ENCODE assay signal across 1 cellular context in the genomic region with DNA sequence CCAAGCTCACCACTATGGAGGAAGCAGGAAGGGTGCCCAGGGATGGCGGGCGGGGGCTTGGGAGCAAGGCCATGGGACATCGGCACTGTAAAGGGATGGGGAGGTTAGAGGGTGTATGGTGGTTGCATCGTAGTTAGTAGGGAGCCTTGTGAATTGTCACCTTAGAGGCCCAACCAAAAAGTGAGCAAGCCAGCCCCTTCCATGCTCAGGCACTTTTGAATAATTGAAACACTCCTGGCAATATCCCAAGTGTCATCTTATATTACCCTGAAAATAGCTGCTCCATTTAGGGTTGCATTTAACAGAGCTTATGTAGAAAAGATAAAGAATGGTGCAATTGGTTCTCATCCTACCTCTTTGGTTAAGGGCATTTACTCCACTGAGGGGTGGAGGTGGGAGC.
TF ChIP-seq lines count a peak whose summit lies in the region.

No MANE protein-coding gene starts in this region.

TF ChIP-seq in H1, 55 proteins besides CTCF, POLR2A, EP300 and RAD21 (continued from another document):
- TF ChIP-seq E2F6 (IDR thresholded peaks at IDR 0.05), result no peak
- TF ChIP-seq YY1 (IDR thresholded peaks at IDR 0.05; ENCODE audit: low read depth, low read length), result no peak
